8 cellular contexts compared by ENCODE assay signal in genomic region chr19:24033308-24033961, GRCh38. TPM values are rescaled to one million over a fixed set of nuclear protein-coding genes. Genes with fewer than 3 reads are reported as not detected.
DNase-seq lines count a peak whose midpoint lies in the region; ATAC-seq and TF ChIP-seq lines count a peak whose summit lies in the region.

No MANE protein-coding gene starts in this region.

- H3K9me3 Mint-ChIP-seq in IgD-negative memory B cell (no peaks in the 10 kb centered on the region), nephron (peaks cover 15% of the 10 kb centered on the region)

- H3K4me3 ChIP-seq in fibroblast of the aortic adventitia (ENCODE audit: low read depth, low read length) = peak overlapping the region; percentile 93

- H3K4me3 Mint-ChIP-seq in IgD-negative memory B cell = peak overlapping the region; percentile 99 to 100 (median 100)
- peak overlapping the region; percentile 100 for H3K4me3 Mint-ChIP-seq in nephron

- TF ChIP-seq CTCF in fibroblast of the aortic adventitia (IDR thresholded peaks at IDR 0.05; ENCODE audit: insufficient read depth, low read length) (no peak), nephron (IDR thresholded peaks at IDR 0.05; ENCODE audit: unreplicated experiment in 3 of 3) (peak in 1 of 3 experiments; percentile 7)

- DNase-seq in DMS53 (lab: John Stamatoyannopoulos, UW) (peak; percentile 95), RPMI7951 (ENCODE audit: low read depth) (peak; percentile 95), fibroblast of the aortic adventitia (ENCODE audit: low read depth) (peak; percentile 90)
- peak; percentile 69 for DNase-seq in activated T-helper 9 cell treated with anti-CD3 and anti-CD28 coated beads, Interleukin-2, amount 50 U/mL, for 16 hours (ENCODE audit: low read depth)
- peak; percentile 80 for DNase-seq in stimulated activated naive CD8-positive, alpha-beta T cell treated with anti-CD3 and anti-CD28 coated beads, Interleukin-15, Interleukin-2, amounts not matched to agents 100 U/mL and 50 U/mL, for 24 hours

- peak; percentile 88 for ATAC-seq in GM21576 (IDR thresholded peaks at IDR 0.05; ENCODE audit: unreplicated experiment)
- peak; percentile 97 for ATAC-seq in stimulated activated naive CD8-positive, alpha-beta T cell treated with anti-CD3 and anti-CD28 coated beads, Interleukin-15, Interleukin-2, amounts not matched to agents 100 U/mL and 50 U/mL, for 24 hours

- H3K27me3 Mint-ChIP-seq in IgD-negative memory B cell (no peaks in the 10 kb centered on the region), nephron (ENCODE audit: low read depth) (no peaks in the 10 kb centered on the region)

- peaks cover 24 to 26% (median 25%) of the 10 kb centered on the region in 3 donors for H3K4me1 Mint-ChIP-seq in IgD-negative memory B cell
- peaks cover 21% of the 10 kb centered on the region for H3K4me1 Mint-ChIP-seq in nephron

- H3K27ac Mint-ChIP-seq in IgD-negative memory B cell (peak overlapping the region; percentile 98 to 99 (median 98)), nephron (peak overlapping the region; percentile 100)

- H3K36me3 Mint-ChIP-seq in IgD-negative memory B cell (peaks cover 2% of the 10 kb centered on the region), nephron (ENCODE audit: low read depth) (peaks cover 44% of the 10 kb centered on the region)

RNA-seq across cellular contexts. Expression of gene ZNF254, which starts 53.6 kb away (rescaled TPM):
- polyA plus RNA-seq in IgD-negative memory B cell = 11.2 TPM
- 11.4 and 12.5 TPM in 2 replicates for total RNA-seq in RPMI7951 (2014; rRNA removed; shearing (Covaris generic))
- total RNA-seq in fibroblast of the aortic adventitia (ENCODE audit: low replicate concordance) = 11.2 and 14.0 TPM in 2 replicates

Comparison
In these comparisons a context has a peak if more than half of its experiments do, and no peak if none do; other contexts are left out.
1. Peak in every context shown above with its lines: DNase-seq, ATAC-seq and H3K4me3 ChIP-seq.